Comparison of ENCODE assay signal across 8 cellular contexts in genomic region chr3:196568246-196569002, GRCh38. TPM values are rescaled to one million over a fixed set of nuclear protein-coding genes. Genes with fewer than 3 reads are reported as not detected.
DNase-seq lines count a peak whose midpoint lies in the region; ATAC-seq and TF ChIP-seq lines count a peak whose summit lies in the region.

Gene FBXO45, plus strand, starts transcription at chr3:196568660. Its CDS starts 325 bp downstream, at chr3:196568985.
Gene WDR53, minus strand, starts transcription at chr3:196568554. Its CDS starts 7,079 bp downstream, at chr3:196561475.

- intact Hi-C loops in spleen (cut with DNase I; ENCODE audit: low total_unique reads): no loop called here

- WGBS in spleen, 5 donors: 0 to 1% (median 0%) methylated on average over 56 to 87 of the region's 87 CpGs

- peak within 1 kb of the TSS; percentile 70 to 93 (median 90) for H3K27ac ChIP-seq in spleen

- DNase-seq in AG20443 (ENCODE audit: low spot score) (peak; percentile 99), NCI-H446 (lab: John Stamatoyannopoulos, UW) (peak; percentile 85 to 97), inferior parietal cortex (ENCODE audit: extremely low spot score) (peak; percentile 97), spleen (peak; percentile 99)
- peak; percentile 92 for DNase-seq in activated CD4-positive, CD25-positive, alpha-beta regulatory T cell treated with anti-CD3 and anti-CD28 coated beads, Interleukin-2, amount 50 U/mL, for 16 hours (ENCODE audit: low read depth, low spot score)
- peak; percentile 97 for DNase-seq in central memory CD4-positive, alpha-beta T cell

- H3K4me3 ChIP-seq in spleen: peak within 1 kb of the TSS; percentile 68 to 96 (median 87)

- peaks cover 0 to 17% (median 0%) of the 10 kb centered on the region in 6 donors for H3K36me3 ChIP-seq in spleen

- no peaks in the 10 kb centered on the region for H3K27me3 ChIP-seq in spleen (replicated peaks in 1 of 7)

- ATAC-seq in GM19043 (IDR thresholded peaks at IDR 0.05; ENCODE audit: low read depth, unreplicated experiment): peak; percentile 86
- ATAC-seq in HG03354 (IDR thresholded peaks at IDR 0.05; ENCODE audit: poor library complexity, severe bottlenecking, unreplicated experiment): peak; percentile 92

- TF ChIP-seq POLR2A in spleen (IDR thresholded peaks at IDR 0.05): peak; percentile 56 to 67 (median 57)

- peak in 4 of 11 experiments; percentile 21 to 39 (median 27) for TF ChIP-seq CTCF in spleen (IDR thresholded peaks at IDR 0.05 in 8 of 11, conservative IDR thresholded peaks at IDR 0.05 in 3 of 11)

- H3K9me3 ChIP-seq in spleen: no peaks in the 10 kb centered on the region

- H3K4me1 ChIP-seq in spleen: peaks cover 15 to 92% (median 57%) of the 10 kb centered on the region in 6 donors

RNA-seq across cellular contexts. Expression of gene FBXO45, which starts in this region (rescaled TPM):
- 10 to 100 TPM in 3 of 7 donors, 1 to 10 TPM in 4; 7.2 to 11.7 (median 8.3) TPM for total RNA-seq in spleen
- 1 to 10 TPM; 2.3 to 4.4 (median 3.1) TPM for polyA plus RNA-seq in spleen

RNA-seq across cellular contexts. Expression of gene WDR53, which starts in this region (rescaled TPM):
- 10 to 100 TPM in 5 of 7 donors, 1 to 10 TPM in 2; 6.2 to 17.7 (median 13.0) TPM for total RNA-seq in spleen
- polyA plus RNA-seq in spleen: 10 to 100 TPM; 13.7 to 17.1 (median 16.6) TPM

Comparison
In these comparisons a context has a peak if more than half of its experiments do, and no peak if none do; other contexts are left out.
1. Peak in every context shown above with its lines: DNase-seq, ATAC-seq, H3K4me3 ChIP-seq and H3K27ac ChIP-seq.